8 cellular contexts compared by ENCODE assay signal in the genomic region with DNA sequence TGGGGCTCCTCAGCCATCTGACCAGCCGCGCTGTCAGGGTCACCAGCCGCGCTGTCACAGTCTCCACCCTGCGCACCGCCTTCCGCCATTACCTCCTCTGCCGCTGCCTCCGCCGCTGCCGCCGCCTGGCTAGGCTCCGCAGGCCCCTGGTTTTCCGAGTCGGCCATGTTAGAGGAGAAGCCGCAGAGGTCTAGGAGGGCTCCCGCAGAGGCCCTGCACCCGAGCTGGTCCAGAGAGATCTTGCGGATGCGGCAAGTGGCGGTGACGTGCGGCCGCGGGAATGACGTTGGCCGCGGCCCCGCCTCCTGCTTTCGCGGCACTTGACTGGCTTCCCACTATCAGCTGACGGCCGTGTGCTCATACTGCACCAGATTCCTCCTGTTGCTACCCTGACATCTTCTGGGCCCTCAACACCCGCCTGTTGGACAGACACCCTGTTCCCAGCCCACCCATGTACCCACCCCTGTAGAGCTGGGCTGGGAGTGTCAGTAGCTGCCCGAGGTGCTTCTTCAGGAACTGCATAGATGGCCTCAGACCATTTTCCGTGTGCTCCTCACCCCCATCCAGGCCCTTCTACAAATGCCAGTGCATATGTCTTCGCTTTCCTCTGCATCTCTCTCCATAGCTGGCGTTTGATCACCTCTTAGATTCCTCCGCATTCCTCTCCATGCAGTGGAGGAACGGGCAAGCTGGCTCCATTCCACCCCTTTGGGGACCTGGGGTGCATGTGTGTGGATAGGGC. TPM values are rescaled to one million over a fixed set of nuclear protein-coding genes. Genes with fewer than 3 reads are reported as not detected.
DNase-seq lines count a peak whose midpoint lies in the region; ATAC-seq and TF ChIP-seq lines count a peak whose summit lies in the region.

A gene with protein sequence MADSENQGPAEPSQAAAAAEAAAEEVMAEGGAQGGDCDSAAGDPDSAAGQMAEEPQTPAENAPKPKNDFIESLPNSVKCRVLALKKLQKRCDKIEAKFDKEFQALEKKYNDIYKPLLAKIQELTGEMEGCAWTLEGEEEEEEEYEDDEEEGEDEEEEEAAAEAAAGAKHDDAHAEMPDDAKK (minus strand): TSS at position 242 of the 742 bp plus-strand sequence. CDS start 75 bp downstream, at position 167.

- DNase-seq in CD1c-positive myeloid dendritic cell (ENCODE audit: extremely low spot score) (peak; percentile 68), HUDEP-2 (lab: John Stamatoyannopoulos, UW; ENCODE audit: unreplicated experiment in 76 of 76) (peak in 57 of 76 experiments; percentile 1 to 50 (median 16)), T-helper 2 cell (peak; percentile 44 to 89 (median 71)), anterior cingulate cortex (lab: John Stamatoyannopoulos, UW) (peak in 54 of 58 donors; percentile 5 to 76 (median 51)), hepatic stellate cell (ENCODE audit: low spot score) (peak; percentile 47), retinal pigment epithelial cell (ENCODE audit: low read depth) (no peak), H4 (ENCODE audit: low spot score) (no peak)

- peak; percentile 85 for ATAC-seq in GM21360 (IDR thresholded peaks at IDR 0.05; ENCODE audit: unreplicated experiment)

- peak within 1 kb of the TSS; percentile 72 for H3K4me3 ChIP-seq in retinal pigment epithelial cell (ENCODE audit: low read length)

- TF ChIP-seq CTCF in retinal pigment epithelial cell (conservative IDR thresholded peaks at IDR 0.05; ENCODE audit: low read depth, low read length): no peak

RNA-seq across cellular contexts. Expression of the gene that starts here (rescaled TPM):
- total RNA-seq in H4 (2014; rRNA removed; shearing (Covaris generic)): not detected in 2 replicates

Comparison
In these comparisons a context has a peak if more than half of its experiments do, and no peak if none do; other contexts are left out.
1. DNase-seq: peak in CD1c-positive myeloid dendritic cell (single experiment), HUDEP-2 (57 of 76), T-helper 2 cell (5 of 5), anterior cingulate cortex (54 of 58) and hepatic stellate cell (single experiment); none in retinal pigment epithelial cell (single experiment) and H4 (single experiment).